Comparison of ENCODE assay signal across 25 cellular contexts in genomic region chr12:124210991-124211577, GRCh38.
"Had no signal": no experiment of that assay in that cellular context is flagged by ENCODE, and none has a peak within 500 bp of the region (broad histone marks: within the 10 kb centered on the region; RNA-seq: fewer than 3 reads in every experiment).

No MANE protein-coding gene starts in this region.

- H3K4me1 Mint-ChIP-seq: naive thymus-derived CD4-positive, alpha-beta T cell; stimulated activated naive CD8-positive, alpha-beta T cell treated with anti-CD3 and anti-CD28 coated beads, Interleukin-15, amount 100 ng/mL, for 72 hours had no signal

- H3K27ac Mint-ChIP-seq: mesothelial cell of epicardium; stimulated activated naive CD8-positive, alpha-beta T cell treated with anti-CD3 and anti-CD28 coated beads, Interleukin-15, amount 100 ng/mL, for 72 hours had no signal

- H3K27me3 ChIP-seq: dorsolateral prefrontal cortex, gastrocnemius medialis, left lung, upper lobe of right lung, uterus had no signal

- H3K4me1 ChIP-seq: gastrocnemius medialis, left lung, prostate gland, suprapubic skin, transverse colon, upper lobe of right lung, uterus had no signal

- H3K27ac ChIP-seq: dorsolateral prefrontal cortex, epithelial cell of prostate, gastrocnemius medialis, left lung, prostate gland, suprapubic skin, transverse colon, upper lobe of right lung, uterus had no signal

- H3K36me3 ChIP-seq: gastrocnemius medialis, left lung, prostate gland, suprapubic skin, transverse colon, upper lobe of right lung, uterus had no signal

- H3K4me3 Mint-ChIP-seq: mesothelial cell of epicardium; naive thymus-derived CD4-positive, alpha-beta T cell; nephron; stimulated activated naive CD8-positive, alpha-beta T cell treated with anti-CD3 and anti-CD28 coated beads, Interleukin-15, amount 100 ng/mL, for 72 hours had no signal

- ATAC-seq: esophagus mucosa; gastrocnemius medialis; left cardiac atrium; left lung; naive thymus-derived CD4-positive, alpha-beta T cell; right cardiac atrium; stimulated activated naive CD8-positive, alpha-beta T cell treated with anti-CD3 and anti-CD28 coated beads, Interleukin-15, amount 100 ng/mL, for 72 hours; upper lobe of right lung had no signal

- H3K9me3 ChIP-seq: gastrocnemius medialis, prostate gland had no signal

- H3K4me3 ChIP-seq: dorsolateral prefrontal cortex, gastrocnemius medialis, left lung, prostate gland, suprapubic skin, transverse colon, upper lobe of right lung, uterus had no signal

- DNase-seq: dorsolateral prefrontal cortex; effector CD4-positive, alpha-beta T cell; foreskin fibroblast; gastrocnemius medialis; head of caudate nucleus; left cardiac atrium; left lung; mesenchymal stem cell; naive thymus-derived CD4-positive, alpha-beta T cell; nucleus accumbens; right cardiac atrium; small intestine; stimulated activated CD4-positive, alpha-beta T cell treated with anti-CD3 and anti-CD28 coated beads, Interleukin-15, amount 100 ng/mL, for 24 hours; stimulated activated CD4-positive, alpha-beta T cell treated with anti-CD3 and anti-CD28 coated beads, Interleukin-2, amount 100 ng/mL, for 48 hours; stimulated activated naive CD4-positive, alpha-beta T cell; stimulated activated naive CD8-positive, alpha-beta T cell treated with anti-CD3 and anti-CD28 coated beads, Interleukin-15, amount 100 ng/mL, for 72 hours; transverse colon; upper lobe of right lung; uterus had no signal
